ENCODE assay signal across 13 cellular contexts in genomic region chr6:5905431-5906339, GRCh38.
DNase-seq lines count a peak whose midpoint lies in the region; ATAC-seq, FAIRE-seq and TF ChIP-seq lines count a peak whose summit lies in the region.
"Had no signal": no experiment of that assay in that cellular context is flagged by ENCODE, and none has a peak within 500 bp of the region (broad histone marks: within the 10 kb centered on the region; RNA-seq: fewer than 3 reads in every experiment).

No MANE protein-coding gene starts in this region.

- intact Hi-C loops in IMR-90 (cut with micrococcal nuclease): no loop called here
- intact Hi-C loops in breast epithelium (cut with DNase I; ENCODE audit: low total_unique reads): no loop called here
- intact Hi-C loops in thyroid gland (cut with DNase I): no loop called here

- H2BK20ac ChIP-seq in IMR-90 (ENCODE audit: low read depth, low read length): no peak overlapping the region

- H3K4me2 ChIP-seq in IMR-90 (ENCODE audit: low read depth, low read length) (no peak overlapping the region), keratinocyte (ENCODE audit: control insufficient read depth, extremely low read depth, insufficient read depth, low read depth, low read length) (no peak overlapping the region)

- H4K91ac ChIP-seq in IMR-90 (ENCODE audit: insufficient read depth, low read depth, low read length): no peak overlapping the region

- TF ChIP-seq RAD21 in IMR-90 (IDR thresholded peaks at IDR 0.05; ENCODE audit: low read length): no peak

- H3K79me2 ChIP-seq in keratinocyte (ENCODE audit: control insufficient read depth, insufficient read depth, low read length): no peaks in the 10 kb centered on the region

- H3K9me1 ChIP-seq in IMR-90 (ENCODE audit: insufficient read depth, low read length) (no peaks in the 10 kb centered on the region), keratinocyte (ENCODE audit: control insufficient read depth, extremely low read depth, insufficient read depth, low read length) (no peaks in the 10 kb centered on the region)

- POLR2A ChIA-PET in IMR-90 (lab: Charles Lee; ENCODE audit: unreplicated experiment): no interaction called here

- CTCF ChIA-PET in IMR-90 (lab: Yijun Ruan, JAX): interaction anchor here (0.7 kb wide), 1 partner anchor 454 kb away, joined by 3 read pairs; no protein-coding TSS in a partner anchor

- dilution Hi-C loops in IMR-90 (cut with HindIII; ENCODE audit: low sequenced_read_pairs, unreplicated experiment) (no loop called here), keratinocyte (cut with MboI; ENCODE audit: extremely low pct_ligation_motif_present, low sequenced_read_pairs) (no loop called here)

- no CpG with 5 or more reads among the region's 18 CpGs for WGBS in IMR-90 (ENCODE audit: extremely low coverage in 2 of 2, insufficient read length in 1 of 2), 2 experiments
- 68 to 81% methylated on average over 17 to 18 of the region's 18 CpGs for WGBS in thyroid gland, 2 donors

- no peak for TF ChIP-seq CTCF in IMR-90 (conservative IDR thresholded peaks at IDR 0.05; ENCODE audit: low read depth, low read length)
- TF ChIP-seq CTCF in breast epithelium (IDR thresholded peaks at IDR 0.05): no peak
- TF ChIP-seq CTCF in keratinocyte (optimal IDR thresholded peaks at IDR 0.05 in 1 of 3, IDR thresholded peaks at IDR 0.05 in 1 of 3, conservative IDR thresholded peaks at IDR 0.05 in 1 of 3; ENCODE audit: extremely low read depth in 1 of 3, insufficient read depth in 2 of 3, low read length in 3 of 3): no peak
- no peak for TF ChIP-seq CTCF in thyroid gland (IDR thresholded peaks at IDR 0.05)

- no peak overlapping the region for H2BK5ac ChIP-seq in IMR-90 (ENCODE audit: low read depth, low read length, poor library complexity, severe bottlenecking)

- H2AFZ ChIP-seq in IMR-90 (replicated peaks; ENCODE audit: low read length, poor library complexity) (peak overlapping the region; percentile 58), keratinocyte (ENCODE audit: control insufficient read depth, low read length) (peak overlapping the region; percentile 9)

- H3K9me3 ChIP-seq in IMR-90 (ENCODE audit: control insufficient read depth, insufficient read depth, low read length) (no peaks in the 10 kb centered on the region), breast epithelium (no peaks in the 10 kb centered on the region), keratinocyte (ENCODE audit: control insufficient read depth, low read depth, low read length) (no peaks in the 10 kb centered on the region), thyroid gland (no peaks in the 10 kb centered on the region)

- no peak overlapping the region for H4K8ac ChIP-seq in IMR-90 (ENCODE audit: low read depth in 2 of 2, low read length in 2 of 2)

- no peak overlapping the region for H3K9ac ChIP-seq in IMR-90 (ENCODE audit: low read depth, low read length)
- H3K9ac ChIP-seq in keratinocyte (ENCODE audit: control insufficient read depth, extremely low read depth, insufficient read depth, low read length): no peak overlapping the region

- no peaks in the 10 kb centered on the region for H3K36me3 ChIP-seq in IMR-90 (ENCODE audit: control insufficient read depth, insufficient read depth, low read length)
- H3K36me3 ChIP-seq in breast epithelium: no peaks in the 10 kb centered on the region
- H3K36me3 ChIP-seq in keratinocyte (ENCODE audit: control insufficient read depth in 2 of 2, extremely low read depth in 1 of 2, insufficient read depth in 2 of 2, low read length in 2 of 2): no peaks in the 10 kb centered on the region
- H3K36me3 ChIP-seq in thyroid gland: no peaks in the 10 kb centered on the region

- H2AK5ac ChIP-seq in IMR-90 (ENCODE audit: low read depth, low read length): no peak overlapping the region

- H3K23ac ChIP-seq in IMR-90 (ENCODE audit: low read depth, low read length): no peak overlapping the region

- no peak overlapping the region for H3K14ac ChIP-seq in IMR-90 (replicated peaks; ENCODE audit: low read depth, low read length)

- peak overlapping the region; percentile 40; the same call in 1 of the 2 replicates for H2BK120ac ChIP-seq in IMR-90 (ENCODE audit: low read depth, low read length)

- no TSS peak for BruUV-seq in IMR-90 (replicated peaks; lab: Mats Ljungman, UMichigan)

- H4K20me1 ChIP-seq in IMR-90 (ENCODE audit: insufficient read depth, low read length): no peaks in the 10 kb centered on the region
- H4K20me1 ChIP-seq in keratinocyte (ENCODE audit: control insufficient read depth, extremely low read depth, insufficient read depth, low read length): no peaks in the 10 kb centered on the region

- H3K18ac ChIP-seq in IMR-90 (ENCODE audit: low read depth, low read length): 0 out of 2 replicates have a peak overlapping the region, but pooled peaks have one; percentile 23

- no peak overlapping the region; the same call in 1 of the 2 replicates for H4K5ac ChIP-seq in IMR-90 (ENCODE audit: low read depth, low read length)

- no peak for TF ChIP-seq POLR2A in IMR-90 (IDR thresholded peaks at IDR 0.05; ENCODE audit: low read depth, low read length)
- no peak for TF ChIP-seq POLR2A in breast epithelium (IDR thresholded peaks at IDR 0.05)
- TF ChIP-seq POLR2A in thyroid gland (IDR thresholded peaks at IDR 0.05): no peak

- 0 out of 2 replicates have a peak, but pooled peaks cover 2% of the 10 kb centered on the region for H3K4me1 ChIP-seq in IMR-90 (ENCODE audit: control insufficient read depth, insufficient read depth, low read length)
- no peaks in the 10 kb centered on the region for H3K4me1 ChIP-seq in breast epithelium
- H3K4me1 ChIP-seq in keratinocyte (ENCODE audit: control insufficient read depth, extremely low read depth, insufficient read depth, low read length): peaks cover 6% of the 10 kb centered on the region
- no peaks in the 10 kb centered on the region for H3K4me1 ChIP-seq in thyroid gland

- H3K27me3 ChIP-seq in IMR-90 (ENCODE audit: control insufficient read depth, insufficient read depth, low read length) (no peaks in the 10 kb centered on the region), breast epithelium (no peaks in the 10 kb centered on the region), keratinocyte (ENCODE audit: control insufficient read depth, extremely low read depth, insufficient read depth, low read length) (no peaks in the 10 kb centered on the region), thyroid gland (no peaks in the 10 kb centered on the region)

- H3K56ac ChIP-seq in IMR-90 (ENCODE audit: extremely low read depth, insufficient read depth, low read length): no peak overlapping the region

- peak; percentile 62 for FAIRE-seq in keratinocyte (lab: Jason Lieb, UNC)
- FAIRE-seq: GM18507 had no signal

- H3K4ac ChIP-seq in IMR-90 (ENCODE audit: low read depth, low read length): no peak overlapping the region

- in situ Hi-C loops in IMR-90 (cut with MboI; ENCODE audit: low sequenced_read_pairs): no loop called here

- no peak overlapping the region for H3K4me3 ChIP-seq in IMR-90 (ENCODE audit: insufficient read depth, low read depth, low read length)
- no peak overlapping the region for H3K4me3 ChIP-seq in breast epithelium
- H3K4me3 ChIP-seq in keratinocyte (ENCODE audit: control insufficient read depth in 2 of 3, extremely low read depth in 1 of 3, insufficient read depth in 2 of 3, low read depth in 1 of 3, low read length in 3 of 3): no peak overlapping the region
- H3K4me3 ChIP-seq in thyroid gland (replicated peaks in 1 of 3): no peak overlapping the region

- H3K27ac ChIP-seq in IMR-90 (ENCODE audit: insufficient read depth, low read length) (no peak overlapping the region), breast epithelium (peak overlapping the region; percentile 69 to 70), keratinocyte (ENCODE audit: control insufficient read depth, insufficient read depth, low read length) (no peak overlapping the region), thyroid gland (no peak overlapping the region)

- ATAC-seq in IMR-90 (ENCODE audit: low read depth) (peak; percentile 91), GM18498 (IDR thresholded peaks at IDR 0.05; ENCODE audit: unreplicated experiment) (no peak), GM21360 (IDR thresholded peaks at IDR 0.05; ENCODE audit: unreplicated experiment) (no peak), GM19463 (IDR thresholded peaks at IDR 0.05; ENCODE audit: unreplicated experiment) (no peak)
- ATAC-seq: activated CD4-positive, alpha-beta T cell treated with anti-CD3 and anti-CD28 coated beads for 36 hours; stimulated activated memory B cell treated with anti-CD40 and anti-IgM and Interleukin-4, amounts not matched to agents 10 μg/mL and 1 μg/mL and 100 μg/mL, for 72 hours had no signal

- H2AK9ac ChIP-seq in IMR-90 (replicated peaks; ENCODE audit: low read depth, low read length, poor library complexity): peak overlapping the region; percentile 58

- no peak overlapping the region for H2BK15ac ChIP-seq in IMR-90 (ENCODE audit: low read depth, low read length)

- no peaks in the 10 kb centered on the region for H3K79me1 ChIP-seq in IMR-90 (ENCODE audit: low read depth in 1 of 2, low read length in 2 of 2)

- DNase-seq in IMR-90 (peak; percentile 81), breast epithelium (ENCODE audit: low spot score in 2 of 2) (peak in 1 of 2 donors; percentile 67), keratinocyte (ENCODE audit: low read depth, low spot score) (peak; percentile 42), thyroid gland (peak; percentile 69 to 71), NCI-H526 treated with DMSO at 0.1 percent for 48 hours (lab: John Stamatoyannopoulos, UW) (no peak)
- DNase-seq: activated CD4-positive, alpha-beta T cell treated with anti-CD3 and anti-CD28 coated beads for 36 hours; naive B cell; NCI-H1694 treated with DMSO at 0.1 percent for 48 hours had no signal

TF ChIP-seq in IMR-90, 13 proteins besides CTCF, POLR2A, EP300 and RAD21 (continues in another document):
- TF ChIP-seq NFE2L2 (IDR thresholded peaks at IDR 0.05; ENCODE audit: low read depth, low read length) (no peak), MAFK (IDR thresholded peaks at IDR 0.05; ENCODE audit: low read depth, low read length) (no peak), SMC3 (IDR thresholded peaks at IDR 0.05; ENCODE audit: low read depth, low read length) (no peak), RCOR1 (IDR thresholded peaks at IDR 0.05; ENCODE audit: insufficient replicate concordance, low read length) (no peak), CHD1 (IDR thresholded peaks at IDR 0.05; ENCODE audit: low read depth, low read length) (no peak), MAZ (IDR thresholded peaks at IDR 0.05; ENCODE audit: borderline replicate concordance, low read depth, low read length) (no peak), MXI1 (IDR thresholded peaks at IDR 0.05; ENCODE audit: borderline replicate concordance, low read depth, low read length) (0 out of 2 replicates have a peak, but pooled peaks have one; percentile 52)
- TF ChIP-seq, protein P1, sequence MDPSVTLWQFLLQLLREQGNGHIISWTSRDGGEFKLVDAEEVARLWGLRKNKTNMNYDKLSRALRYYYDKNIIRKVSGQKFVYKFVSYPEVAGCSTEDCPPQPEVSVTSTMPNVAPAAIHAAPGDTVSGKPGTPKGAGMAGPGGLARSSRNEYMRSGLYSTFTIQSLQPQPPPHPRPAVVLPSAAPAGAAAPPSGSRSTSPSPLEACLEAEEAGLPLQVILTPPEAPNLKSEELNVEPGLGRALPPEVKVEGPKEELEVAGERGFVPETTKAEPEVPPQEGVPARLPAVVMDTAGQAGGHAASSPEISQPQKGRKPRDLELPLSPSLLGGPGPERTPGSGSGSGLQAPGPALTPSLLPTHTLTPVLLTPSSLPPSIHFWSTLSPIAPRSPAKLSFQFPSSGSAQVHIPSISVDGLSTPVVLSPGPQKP (IDR thresholded peaks at IDR 0.05; ENCODE audit: borderline replicate concordance, low read depth, low read length): no peak

Comparison
In these comparisons a context has a peak if more than half of its experiments do, and no peak if none do; other contexts are left out.
1. H3K27ac ChIP-seq: peak in breast epithelium (2 of 2); none in IMR-90 (single experiment), keratinocyte (single experiment) and thyroid gland (0 of 3).